Comparison of ENCODE assay signal across 28 cellular contexts in genomic region chr1:81187636-81188035, GRCh38.
"Had no signal": no experiment of that assay in that cellular context is flagged by ENCODE, and none has a peak within 500 bp of the region (broad histone marks: within the 10 kb centered on the region; RNA-seq: fewer than 3 reads in every experiment).

No MANE protein-coding gene starts in this region.

- H3K4me3 Mint-ChIP-seq: dendritic cell treated with granulocyte-macrophage colony-stimulating factor and Interleukin-4, amounts not matched to agents 40 ng/mL and 50 ng/mL, for 4 days; effector memory CD8-positive, alpha-beta T cell; endodermal cell had no signal

- ATAC-seq: effector memory CD8-positive, alpha-beta T cell; esophagus mucosa; foreskin keratinocyte; gastrocnemius medialis; gastroesophageal sphincter; heart left ventricle; heart right ventricle had no signal

- H3K9me3 Mint-ChIP-seq: endodermal cell had no signal

- DNase-seq: colonic mucosa; cortex of kidney; dermis blood vessel endothelial cell; dorsolateral prefrontal cortex; effector CD4-positive, alpha-beta T cell; effector CD8-positive, alpha-beta T cell; effector memory CD4-positive, alpha-beta T cell; effector memory CD8-positive, alpha-beta T cell; endodermal cell; erythroblast; esophagus squamous epithelium; foreskin fibroblast; foreskin keratinocyte; foreskin melanocyte; gastrocnemius medialis; glutamatergic neuron; head of caudate nucleus; heart left ventricle; heart right ventricle had no signal

- H3K27ac Mint-ChIP-seq: dendritic cell treated with granulocyte-macrophage colony-stimulating factor and Interleukin-4, amounts not matched to agents 40 ng/mL and 50 ng/mL, for 4 days; effector memory CD8-positive, alpha-beta T cell; endodermal cell had no signal

- FAIRE-seq: colon, endometrium, endothelial cell of umbilical vein, frontal cortex had no signal

- H3K36me3 ChIP-seq: colonic mucosa, esophagus muscularis mucosa, esophagus squamous epithelium, gastrocnemius medialis, gastroesophageal sphincter, heart left ventricle, heart right ventricle had no signal

- H3K27me3 Mint-ChIP-seq: dendritic cell treated with granulocyte-macrophage colony-stimulating factor and Interleukin-4, amounts not matched to agents 40 ng/mL and 50 ng/mL, for 4 days; effector memory CD8-positive, alpha-beta T cell had no signal

- H3K4me3 ChIP-seq: colonic mucosa, coronary artery, dorsolateral prefrontal cortex, esophagus muscularis mucosa, esophagus squamous epithelium, gastrocnemius medialis, gastroesophageal sphincter, heart left ventricle, heart right ventricle had no signal

- H3K27me3 ChIP-seq: colonic mucosa, dorsolateral prefrontal cortex, esophagus muscularis mucosa, esophagus squamous epithelium, foreskin keratinocyte, gastrocnemius medialis, gastroesophageal sphincter, heart left ventricle, heart right ventricle had no signal
